ENCODE assay signal across 8 cellular contexts in genomic region chr19:1455336-1456120, GRCh38. TPM values are rescaled to one million over a fixed set of nuclear protein-coding genes. Genes with fewer than 3 reads are reported as not detected.
DNase-seq lines count a peak whose midpoint lies in the region; ATAC-seq and TF ChIP-seq lines count a peak whose summit lies in the region.

No MANE protein-coding gene starts in this region.

- H3K36me3 ChIP-seq in BLaER1 (peaks cover 7% of the 10 kb centered on the region; the same call in 1 of the 2 replicates), Peyer's patch (no peaks in the 10 kb centered on the region), iPS-20b (ENCODE audit: insufficient read depth, low read depth, low read length) (no peaks in the 10 kb centered on the region), testis (ENCODE audit: low read depth, missing control alignments) (no peaks in the 10 kb centered on the region)

- H3K9me3 ChIP-seq in BLaER1, result no peaks in the 10 kb centered on the region
- peaks cover 0 to 6% (median 0%) of the 10 kb centered on the region in 4 donors for H3K9me3 ChIP-seq in Peyer's patch
- no peaks in the 10 kb centered on the region for H3K9me3 ChIP-seq in iPS-20b (ENCODE audit: insufficient read depth, low read depth, low read length)
- no peaks in the 10 kb centered on the region for H3K9me3 ChIP-seq in testis

- DNase-seq in GM20000 (ENCODE audit: low spot score) (peak; percentile 86), Peyer's patch (peak; percentile 22 to 92 (median 85)), testis (peak; percentile 56), NCI-H1694 treated with DMSO at 0.1 percent for 48 hours (lab: John Stamatoyannopoulos, UW) (no peak)
- peak; percentile 69 for DNase-seq in activated naive CD8-positive, alpha-beta T cell treated with anti-CD3 and anti-CD28 coated beads for 36 hours

- WGBS in testis, 2 donors, result 5 to 8% methylated on average over 15 to 35 of the region's 42 CpGs

- H3K27ac Mint-ChIP-seq in activated naive CD8-positive, alpha-beta T cell treated with anti-CD3 and anti-CD28 coated beads for 36 hours, result no peak overlapping the region

- intact Hi-C loops in testis (cut with DNase I; ENCODE audit: low total_unique reads), result no loop called here

- TF ChIP-seq CTCF in GM20000 (IDR thresholded peaks at IDR 0.05; ENCODE audit: extremely low read depth, missing control alignments) (no peak), Peyer's patch (IDR thresholded peaks at IDR 0.05) (no peak), testis (IDR thresholded peaks at IDR 0.05) (no peak)

- H3K9me3 Mint-ChIP-seq in activated naive CD8-positive, alpha-beta T cell treated with anti-CD3 and anti-CD28 coated beads for 36 hours, result no peaks in the 10 kb centered on the region

- H3K4me1 ChIP-seq in BLaER1 (peaks cover 44% of the 10 kb centered on the region), Peyer's patch (peaks cover 0 to 23% (median 9%) of the 10 kb centered on the region in 4 donors), iPS-20b (ENCODE audit: insufficient read depth, low read length) (no peaks in the 10 kb centered on the region; the same call in 1 of the 2 replicates), testis (peaks cover 22% of the 10 kb centered on the region)

- H3K27ac ChIP-seq in BLaER1, result peak overlapping the region; percentile 93
- H3K27ac ChIP-seq in Peyer's patch, result no peak overlapping the region
- H3K27ac ChIP-seq in iPS-20b (ENCODE audit: low read length), result no peak overlapping the region
- no peak overlapping the region for H3K27ac ChIP-seq in testis

- ATAC-seq in HG03139 (IDR thresholded peaks at IDR 0.05; ENCODE audit: unreplicated experiment), result no peak

- H3K27me3 Mint-ChIP-seq in activated naive CD8-positive, alpha-beta T cell treated with anti-CD3 and anti-CD28 coated beads for 36 hours, result peaks cover 72% of the 10 kb centered on the region

- peak overlapping the region; percentile 96 for H3K4me2 ChIP-seq in BLaER1

- H3K4me1 Mint-ChIP-seq in activated naive CD8-positive, alpha-beta T cell treated with anti-CD3 and anti-CD28 coated beads for 36 hours, result peaks cover 8% of the 10 kb centered on the region

- peaks cover 72% of the 10 kb centered on the region for H3K27me3 ChIP-seq in BLaER1
- peaks cover 0 to 57% of the 10 kb centered on the region in 2 donors for H3K27me3 ChIP-seq in Peyer's patch
- H3K27me3 ChIP-seq in iPS-20b (ENCODE audit: insufficient read depth, low read length), result peaks cover 96% of the 10 kb centered on the region
- no peaks in the 10 kb centered on the region for H3K27me3 ChIP-seq in testis

- peaks cover 67% of the 10 kb centered on the region for H4K20me1 ChIP-seq in BLaER1

- H3K36me3 Mint-ChIP-seq in activated naive CD8-positive, alpha-beta T cell treated with anti-CD3 and anti-CD28 coated beads for 36 hours, result peaks cover 7% of the 10 kb centered on the region

- TF ChIP-seq POLR2A in Peyer's patch (IDR thresholded peaks at IDR 0.05), result no peak
- no peak for TF ChIP-seq POLR2A in testis (IDR thresholded peaks at IDR 0.05)

- peak overlapping the region; percentile 65 for H3K4me3 ChIP-seq in BLaER1
- peak overlapping the region in 2 of 4 donors; percentile 6 to 8 for H3K4me3 ChIP-seq in Peyer's patch
- peak overlapping the region; percentile 33; the same call in 1 of the 2 replicates for H3K4me3 ChIP-seq in iPS-20b (ENCODE audit: low read length)
- peak overlapping the region in 1 of 2 donors; percentile 14 for H3K4me3 ChIP-seq in testis

- no peak overlapping the region for H3K4me3 Mint-ChIP-seq in activated naive CD8-positive, alpha-beta T cell treated with anti-CD3 and anti-CD28 coated beads for 36 hours

- H3K9ac ChIP-seq in BLaER1 (peak overlapping the region; percentile 79), iPS-20b (ENCODE audit: low read depth, low read length) (no peak overlapping the region)

RNA-seq across cellular contexts. Expression of gene APC2, which starts 5.6 kb away (rescaled TPM):
- under 1 TPM in 3 of 4 donors, not detected in 1; 0.18 to 0.76 (median 0.27) TPM for total RNA-seq in Peyer's patch
- under 1 TPM; 0.21 to 0.26 TPM for total RNA-seq in activated naive CD8-positive, alpha-beta T cell treated with anti-CD3 and anti-CD28 coated beads for 36 hours
- total RNA-seq in testis, result 1 to 10 TPM; 4.6 to 5.9 TPM
- polyA plus RNA-seq in testis (ENCODE audit: insufficient read depth, low read depth, low replicate concordance), result 2.8 TPM

RNA-seq across cellular contexts. Expression of gene RPS15, which starts 17.3 kb away (rescaled TPM):
- total RNA-seq in Peyer's patch (1,000 to 10,000 TPM; 1,044 to 1,915 (median 1,354) TPM), testis (1,000 to 10,000 TPM; 1,248 to 1,750 TPM)
- 1,000 to 10,000 TPM; 1,472 to 1,524 TPM for total RNA-seq in activated naive CD8-positive, alpha-beta T cell treated with anti-CD3 and anti-CD28 coated beads for 36 hours
- polyA plus RNA-seq in testis (ENCODE audit: insufficient read depth, low read depth, low replicate concordance), result 768 TPM

RNA-seq across cellular contexts. Expression of gene C19orf25, which starts 23.5 kb away (rescaled TPM):
- 10 to 100 TPM; 35.5 to 68.5 (median 61.9) TPM for total RNA-seq in Peyer's patch
- 10 to 100 TPM; 27.0 to 28.7 TPM for total RNA-seq in activated naive CD8-positive, alpha-beta T cell treated with anti-CD3 and anti-CD28 coated beads for 36 hours
- 10 to 100 TPM; 55.4 to 72.5 TPM for total RNA-seq in testis
- polyA plus RNA-seq in testis (ENCODE audit: insufficient read depth, low read depth, low replicate concordance), result 39.3 TPM

RNA-seq across cellular contexts. Expression of gene PCSK4, which starts 34.6 kb away (rescaled TPM):
- 10 to 100 TPM in 3 of 4 donors, 1 to 10 TPM in 1; 7.7 to 14.6 (median 12.1) TPM for total RNA-seq in Peyer's patch
- 1 to 10 TPM; 1.5 to 1.7 TPM for total RNA-seq in activated naive CD8-positive, alpha-beta T cell treated with anti-CD3 and anti-CD28 coated beads for 36 hours
- total RNA-seq in testis, result 100 to 1,000 TPM; 108 to 203 TPM
- polyA plus RNA-seq in testis (ENCODE audit: insufficient read depth, low read depth, low replicate concordance), result 179 TPM

RNA-seq across cellular contexts. Expression of gene REEP6, which starts 35.5 kb away (rescaled TPM):
- 100 to 1,000 TPM in 3 of 4 donors, 1 to 10 TPM in 1; 7.4 to 167 (median 162) TPM for total RNA-seq in Peyer's patch
- 1 to 10 TPM; 1.3 to 1.8 TPM for total RNA-seq in activated naive CD8-positive, alpha-beta T cell treated with anti-CD3 and anti-CD28 coated beads for 36 hours
- 100 to 1,000 TPM; 429 to 454 TPM for total RNA-seq in testis
- polyA plus RNA-seq in testis (ENCODE audit: insufficient read depth, low read depth, low replicate concordance), result 386 TPM
